25 cellular contexts compared by ENCODE assay signal in the genomic region with DNA sequence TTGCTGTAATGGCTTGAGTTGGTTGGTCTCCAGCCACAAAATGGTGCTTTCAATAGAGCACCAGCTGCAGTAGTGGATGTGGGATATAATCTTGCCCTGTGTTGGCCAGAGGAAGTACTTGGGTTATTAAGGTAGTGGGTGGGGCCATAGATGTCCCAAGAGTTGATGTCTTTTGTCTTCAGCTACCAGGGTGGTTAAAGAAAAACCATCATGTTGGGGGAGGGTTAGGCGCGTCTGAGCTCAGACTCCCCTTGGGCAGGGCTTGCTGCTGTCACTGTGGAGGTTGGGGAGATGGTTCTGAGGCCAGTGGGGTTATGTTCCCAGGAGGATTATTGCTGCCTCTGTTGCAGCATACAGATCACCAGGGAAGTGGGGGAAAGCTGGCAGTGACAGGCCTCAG. TPM values are rescaled to one million over a fixed set of nuclear protein-coding genes. Genes with fewer than 3 reads are reported as not detected.
"Had no signal": no experiment of that assay in that cellular context is flagged by ENCODE, and none has a peak within 500 bp of the region (broad histone marks: within the 10 kb centered on the region; RNA-seq: fewer than 3 reads in every experiment).

No MANE protein-coding gene starts in this region.

- H3K27ac Mint-ChIP-seq: activated CD8-positive, alpha-beta T cell treated with anti-CD3 and anti-CD28 coated beads for 36 hours; activated T-cell treated with anti-CD3 and anti-CD28 coated beads, Interleukin-2, amount 50 U/mL, for 72 hours; brain had no signal

- H3K27ac ChIP-seq: Peyer's patch, RWPE1, SJCRH30, VCaP had no signal

- H3K4me3 Mint-ChIP-seq: activated CD8-positive, alpha-beta T cell treated with anti-CD3 and anti-CD28 coated beads for 36 hours; brain; central memory CD8-positive, alpha-beta T cell had no signal

- H3K4me1 Mint-ChIP-seq: central memory CD8-positive, alpha-beta T cell had no signal

- DNase-seq: activated CD4-positive, alpha-beta T cell treated with anti-CD3 and anti-CD28 coated beads, Interleukin-2, amount 50 U/mL, for 1 hour; activated CD4-positive, CD25-positive, alpha-beta regulatory T cell; activated CD8-positive, alpha-beta memory T cell treated with anti-CD3 and anti-CD28 coated beads, Interleukin-2, amount 50 U/mL, for 4 hours; activated CD8-positive, alpha-beta T cell treated with anti-CD3 and anti-CD28 coated beads for 36 hours; activated naive CD4-positive, alpha-beta T cell treated with anti-CD3 and anti-CD28 coated beads, Interleukin-2, amount 50 U/mL, for 16 hours; activated T-cell treated with anti-CD3 and anti-CD28 coated beads, Interleukin-2, amount 50 U/mL, for 72 hours; amygdala; Kasumi-1; KBM-7; NCI-H1105 treated with DMSO at 0.1 percent for 48 hours; NCI-H1436 treated with DMSO at 0.1 percent for 48 hours; NCI-H187; NCI-H2081 treated with DMSO at 0.1 percent for 48 hours; NCI-H446; NCI-H524; Peyer's patch; Right ventricle myocardium superior; SJCRH30; SK-N-SH had no signal

- H3K9me3 Mint-ChIP-seq: central memory CD8-positive, alpha-beta T cell had no signal

- H3K9ac ChIP-seq: SK-N-SH had no signal

- H3K36me3 ChIP-seq: Peyer's patch, SJCRH30 had no signal

- H3K36me3 Mint-ChIP-seq: brain had no signal

- H3K4me1 ChIP-seq: Peyer's patch, SJCRH30 had no signal

- H3K27me3 ChIP-seq: Peyer's patch, SJCRH30 had no signal

- H3K4me2 ChIP-seq: SK-N-SH had no signal

- H3K4me3 ChIP-seq: Peyer's patch, SJCRH30 had no signal

- H3K9me3 ChIP-seq: Peyer's patch, SJCRH30, SK-N-SH had no signal

- ATAC-seq: activated CD8-positive, alpha-beta T cell treated with anti-CD3 and anti-CD28 coated beads for 36 hours had no signal

- H3K27me3 Mint-ChIP-seq: activated CD8-positive, alpha-beta T cell treated with anti-CD3 and anti-CD28 coated beads for 36 hours had no signal

RNA-seq across cellular contexts. Expression of a gene that starts 46.9 kb away (rescaled TPM):
- total RNA-seq: activated CD8-positive, alpha-beta T cell treated with anti-CD3 and anti-CD28 coated beads for 36 hours; activated T-cell treated with anti-CD3 and anti-CD28 coated beads, Interleukin-2, amount 50 U/mL, for 72 hours; M059J; Peyer's patch; Right ventricle myocardium superior; T-helper 1 cell treated with Interleukin-12 subunit alpha and Interleukin-12 subunit beta and Interleukin-4 antibody, amounts not matched to agents 30 ng/mL and 1 ng/mL, for 36 hours had no signal
